ENCODE assay signal across 15 cellular contexts in genomic region chr17:27199948-27200347, GRCh38.
DNase-seq lines count a peak whose midpoint lies in the region; ATAC-seq and TF ChIP-seq lines count a peak whose summit lies in the region.
"Had no signal": no experiment of that assay in that cellular context is flagged by ENCODE, and none has a peak within 500 bp of the region (broad histone marks: within the 10 kb centered on the region; RNA-seq: fewer than 3 reads in every experiment).

No MANE protein-coding gene starts in this region.

- no peak overlapping the region for H2BK5ac ChIP-seq in IMR-90 (ENCODE audit: low read depth, low read length, poor library complexity, severe bottlenecking)

- H3K4me3 ChIP-seq in IMR-90 (ENCODE audit: insufficient read depth, low read depth, low read length) (no peak overlapping the region), ovary (no peak overlapping the region)
- H3K4me3 ChIP-seq: HAP-1 had no signal

- H3K9ac ChIP-seq in IMR-90 (ENCODE audit: low read depth, low read length), result no peak overlapping the region

- no peak overlapping the region for H4K91ac ChIP-seq in IMR-90 (ENCODE audit: insufficient read depth, low read depth, low read length)

- dilution Hi-C loops in IMR-90 (cut with HindIII; ENCODE audit: low sequenced_read_pairs, unreplicated experiment), result no loop called here

- H3K79me1 ChIP-seq in IMR-90 (ENCODE audit: low read depth in 1 of 2, low read length in 2 of 2), result no peaks in the 10 kb centered on the region

- TF ChIP-seq EP300 in ovary (IDR thresholded peaks at IDR 0.05), result no peak

- H2AFZ ChIP-seq in IMR-90 (replicated peaks; ENCODE audit: low read length, poor library complexity), result no peak overlapping the region

- no TSS peak for BruUV-seq in IMR-90 (replicated peaks; lab: Mats Ljungman, UMichigan)

- WGBS in IMR-90 (ENCODE audit: extremely low coverage in 2 of 2, insufficient read length in 1 of 2), 2 experiments, result 100% methylated on average over 1 of the region's 4 CpGs; no CpG with 5 or more reads in 1 of the 2 experiments
- 53 to 68% (median 66%) methylated on average over 4 of the region's 4 CpGs for WGBS in ovary, 3 donors

- ATAC-seq in IMR-90 (ENCODE audit: low read depth), result no peak
- peak; percentile 73 for ATAC-seq in effector memory CD8-positive, alpha-beta T cell (replicated peaks)

- no peak overlapping the region for H4K8ac ChIP-seq in IMR-90 (ENCODE audit: low read depth in 2 of 2, low read length in 2 of 2)

- no peak overlapping the region for H3K4me2 ChIP-seq in IMR-90 (ENCODE audit: low read depth, low read length)

- no peak for TF ChIP-seq RAD21 in IMR-90 (IDR thresholded peaks at IDR 0.05; ENCODE audit: low read length)

- POLR2A ChIA-PET in IMR-90 (lab: Charles Lee; ENCODE audit: unreplicated experiment), result no interaction called here

- H3K36me3 ChIP-seq in IMR-90 (ENCODE audit: control insufficient read depth, insufficient read depth, low read length) (no peaks in the 10 kb centered on the region), ovary (no peaks in the 10 kb centered on the region)
- H3K36me3 ChIP-seq: HAP-1 had no signal

- H3K56ac ChIP-seq in IMR-90 (ENCODE audit: extremely low read depth, insufficient read depth, low read length), result no peak overlapping the region

- no peak overlapping the region for H2AK5ac ChIP-seq in IMR-90 (ENCODE audit: low read depth, low read length)

- no peak overlapping the region for H2BK15ac ChIP-seq in IMR-90 (ENCODE audit: low read depth, low read length)

- intact Hi-C loops in IMR-90 (cut with micrococcal nuclease) (loop anchor here (5.0 kb wide), 2 partner anchors 37 to 132 kb away; no protein-coding TSS in a partner anchor), head of caudate nucleus (cut with DNase I) (no loop called here), ovary (cut with DNase I) (no loop called here)

- no peak for TF ChIP-seq POLR2A in IMR-90 (IDR thresholded peaks at IDR 0.05; ENCODE audit: low read depth, low read length)
- TF ChIP-seq POLR2A in ovary (IDR thresholded peaks at IDR 0.05), result no peak

- no peaks in the 10 kb centered on the region for H3K36me3 Mint-ChIP-seq in effector memory CD8-positive, alpha-beta T cell (ENCODE audit: insufficient read depth)

- TF ChIP-seq CTCF in IMR-90 (conservative IDR thresholded peaks at IDR 0.05; ENCODE audit: low read depth, low read length) (no peak), ovary (IDR thresholded peaks at IDR 0.05) (no peak)

- H2AK9ac ChIP-seq in IMR-90 (replicated peaks; ENCODE audit: low read depth, low read length, poor library complexity), result no peak overlapping the region

- H3K27me3 Mint-ChIP-seq in effector memory CD8-positive, alpha-beta T cell, result no peaks in the 10 kb centered on the region

- peak overlapping the region; percentile 35 to 90 for H3K27ac Mint-ChIP-seq in effector memory CD8-positive, alpha-beta T cell

- H3K9me3 ChIP-seq in IMR-90 (ENCODE audit: control insufficient read depth, insufficient read depth, low read length), result no peaks in the 10 kb centered on the region
- no peaks in the 10 kb centered on the region for H3K9me3 ChIP-seq in ovary
- H3K9me3 ChIP-seq: Caco-2, HAP-1 had no signal

- H4K20me1 ChIP-seq in IMR-90 (ENCODE audit: insufficient read depth, low read length), result no peaks in the 10 kb centered on the region

- DNase-seq in Daoy (ENCODE audit: low read depth) (peak; percentile 25), IMR-90 (peak; percentile 4), kidney tubule cell (ENCODE audit: low spot score) (peak; percentile 13), head of caudate nucleus (no peak), activated gamma-delta T cell (lab: John Stamatoyannopoulos, UW) (no peak), ovary (no peak)
- DNase-seq in effector memory CD8-positive, alpha-beta T cell, result no peak
- DNase-seq: Caco-2, KBM-7, NCI-H1436, NCI-H2029, NCI-H2171 treated with DMSO at 0.1 percent for 48 hours, NCI-H446 treated with DMSO at 0.1 percent for 48 hours, NCI-H748 treated with DMSO at 0.1 percent for 48 hours had no signal

- H3K4me1 Mint-ChIP-seq in effector memory CD8-positive, alpha-beta T cell (ENCODE audit: low read depth in 2 of 2), result peaks cover 7 to 9% of the 10 kb centered on the region in 2 donors

- H3K14ac ChIP-seq in IMR-90 (replicated peaks; ENCODE audit: low read depth, low read length), result no peak overlapping the region

- H3K4ac ChIP-seq in IMR-90 (ENCODE audit: low read depth, low read length), result no peak overlapping the region

- H3K4me1 ChIP-seq in IMR-90 (ENCODE audit: control insufficient read depth, insufficient read depth, low read length), result peaks cover 2% of the 10 kb centered on the region; the same call in 1 of the 2 replicates
- H3K4me1 ChIP-seq in ovary (ENCODE audit: insufficient read depth), result no peaks in the 10 kb centered on the region
- H3K4me1 ChIP-seq: Caco-2, HAP-1 had no signal

- H2BK20ac ChIP-seq in IMR-90 (ENCODE audit: low read depth, low read length), result no peak overlapping the region

- peak overlapping the region in 1 of 2 donors; percentile 51 for H3K4me3 Mint-ChIP-seq in effector memory CD8-positive, alpha-beta T cell

- no peaks in the 10 kb centered on the region for H3K9me3 Mint-ChIP-seq in effector memory CD8-positive, alpha-beta T cell

- no peak overlapping the region for H3K23ac ChIP-seq in IMR-90 (ENCODE audit: low read depth, low read length)

- no peak overlapping the region for H2BK120ac ChIP-seq in IMR-90 (ENCODE audit: low read depth, low read length)

- no peaks in the 10 kb centered on the region for H3K9me1 ChIP-seq in IMR-90 (ENCODE audit: insufficient read depth, low read length)

- H3K27ac ChIP-seq in IMR-90 (ENCODE audit: insufficient read depth, low read length) (no peak overlapping the region), ovary (no peak overlapping the region)

- H3K27me3 ChIP-seq in IMR-90 (ENCODE audit: control insufficient read depth, insufficient read depth, low read length), result peaks cover 3% of the 10 kb centered on the region; the same call in 1 of the 2 replicates
- no peaks in the 10 kb centered on the region for H3K27me3 ChIP-seq in ovary

- CTCF ChIA-PET in IMR-90 (lab: Yijun Ruan, JAX), result interaction anchor here (1.3 kb wide), 1 partner anchor 133 kb away, joined by 3 read pairs; no protein-coding TSS in a partner anchor

- in situ Hi-C loops in IMR-90 (cut with MboI; ENCODE audit: low sequenced_read_pairs), result no loop called here

- H4K5ac ChIP-seq in IMR-90 (ENCODE audit: low read depth, low read length), result no peak overlapping the region

- H3K18ac ChIP-seq in IMR-90 (ENCODE audit: low read depth, low read length), result no peak overlapping the region

TF ChIP-seq in IMR-90, 13 proteins besides CTCF, POLR2A, EP300 and RAD21:
- TF ChIP-seq CHD1 (IDR thresholded peaks at IDR 0.05; ENCODE audit: low read depth, low read length) (no peak), RCOR1 (IDR thresholded peaks at IDR 0.05; ENCODE audit: insufficient replicate concordance, low read length) (no peak), MXI1 (IDR thresholded peaks at IDR 0.05; ENCODE audit: borderline replicate concordance, low read depth, low read length) (no peak)

Comparison
In these comparisons a context has a peak if more than half of its experiments do, and no peak if none do; other contexts are left out.
1. DNase-seq: peak in Daoy (single experiment), IMR-90 (single experiment) and kidney tubule cell (single experiment); none in effector memory CD8-positive, alpha-beta T cell (0 of 3), head of caudate nucleus (0 of 42), activated gamma-delta T cell (single experiment) and ovary (0 of 5).